Comparison of ENCODE assay signal across 2 cellular contexts in the genomic region with DNA sequence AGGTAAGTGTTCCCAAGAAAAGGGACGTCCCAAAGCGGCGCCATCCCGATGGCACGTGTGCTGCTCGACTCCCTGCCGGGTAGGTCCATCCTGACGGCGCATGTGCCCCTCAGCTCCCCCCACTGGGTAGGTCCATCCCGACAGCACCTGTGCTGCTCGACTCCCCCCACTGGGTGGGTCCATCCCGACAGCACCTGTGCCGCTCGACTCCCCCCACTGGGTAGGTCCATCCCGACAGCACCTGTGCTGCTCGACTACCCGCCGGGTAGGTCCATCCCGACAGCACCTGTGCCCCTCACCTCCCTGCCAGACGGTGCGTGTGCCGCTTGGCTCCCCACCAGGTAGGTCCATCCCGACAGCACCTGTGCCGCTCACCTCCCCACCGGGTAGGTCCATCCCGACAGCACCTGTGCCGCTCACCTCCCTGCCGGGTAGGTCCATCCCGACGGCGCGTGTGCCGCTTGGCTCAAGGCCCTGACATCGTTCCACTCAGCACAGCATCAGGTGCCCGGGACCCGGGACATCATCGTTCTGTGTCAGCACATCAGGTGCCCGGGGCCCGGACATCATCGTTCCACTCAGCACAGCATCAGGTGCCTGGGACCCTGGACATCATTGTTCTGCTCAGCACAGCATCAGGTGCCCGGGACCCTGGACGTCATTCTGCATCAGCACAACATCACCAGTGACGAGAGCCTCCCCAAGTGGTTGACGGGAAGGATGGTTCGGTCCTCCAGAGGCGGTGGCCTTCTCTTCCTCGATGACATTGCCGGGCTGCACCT.
A peak's percentile ranks its signal among the peaks of the same experiment; 100 is the strongest.
TF ChIP-seq lines count a peak whose summit lies in the region.

No MANE protein-coding gene starts in this region.

TF ChIP-seq in IMR-90, 13 proteins besides CTCF, POLR2A, EP300 and RAD21:
- no peak for TF ChIP-seq CEBPB (IDR thresholded peaks at IDR 0.05; ENCODE audit: low read depth, low read length)
- no peak for TF ChIP-seq FOS (IDR thresholded peaks at IDR 0.05; ENCODE audit: low read depth, low read length)
- no peak for TF ChIP-seq CHD1 (IDR thresholded peaks at IDR 0.05; ENCODE audit: low read depth, low read length)
- no peak for TF ChIP-seq MXI1 (IDR thresholded peaks at IDR 0.05; ENCODE audit: borderline replicate concordance, low read depth, low read length)
- TF ChIP-seq MAZ (IDR thresholded peaks at IDR 0.05; ENCODE audit: borderline replicate concordance, low read depth, low read length) = no peak
- TF ChIP-seq NFE2L2 (IDR thresholded peaks at IDR 0.05; ENCODE audit: low read depth, low read length) = no peak

TF ChIP-seq in K562, 482 proteins besides CTCF, POLR2A, EP300 and RAD21:
- no peak for TF ChIP-seq ZNF668 (CRISPR knock-in tag; IDR thresholded peaks at IDR 0.05)
- TF ChIP-seq POLR2G (IDR thresholded peaks at IDR 0.05; ENCODE audit: low read depth, low read length) = peak; percentile 61
